8 cellular contexts compared by ENCODE assay signal in the genomic region with DNA sequence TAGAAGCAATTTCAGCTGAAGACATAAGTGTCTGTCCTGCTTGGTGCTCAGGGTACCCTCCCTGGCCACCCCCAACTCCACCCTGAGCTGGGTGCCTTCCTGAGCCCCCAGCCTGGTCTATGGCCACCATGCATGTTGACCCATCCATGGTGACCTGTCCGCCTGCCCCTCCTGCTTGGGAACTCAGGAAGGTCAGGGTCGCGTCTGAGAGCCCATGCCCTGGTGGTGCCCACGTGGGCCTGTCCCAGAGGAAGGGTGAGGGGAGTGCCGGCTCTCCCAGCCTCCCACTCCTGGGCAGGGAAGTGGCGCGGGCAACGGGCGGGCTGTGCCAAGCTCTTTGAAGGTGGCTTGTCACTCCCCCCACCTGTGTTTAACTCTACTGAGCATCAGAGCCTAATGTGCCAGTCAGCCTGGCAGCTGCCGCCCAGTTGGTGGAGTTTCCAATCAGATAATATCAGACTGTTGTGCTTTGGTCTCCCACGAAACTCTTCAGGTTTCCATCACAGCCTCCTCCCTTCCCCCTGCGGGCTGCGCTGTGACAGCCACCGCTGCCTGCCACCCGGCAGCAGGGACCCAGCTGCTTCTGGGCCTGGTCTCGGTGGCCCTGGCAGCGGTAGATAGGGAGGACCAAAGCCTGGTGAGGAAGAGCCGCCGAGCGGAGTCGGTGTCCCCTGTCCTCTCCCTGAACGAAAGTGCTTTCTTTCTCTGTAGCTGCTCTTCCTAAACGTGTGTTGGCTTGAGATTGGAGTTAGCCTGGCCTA. TPM values are rescaled to one million over a fixed set of nuclear protein-coding genes. Genes with fewer than 3 reads are reported as not detected.
A peak's percentile ranks its signal among the peaks of the same experiment; 100 is the strongest.
DNase-seq lines count a peak whose midpoint lies in the region; ATAC-seq and TF ChIP-seq lines count a peak whose summit lies in the region.

No MANE protein-coding gene starts in this region.

- no peaks in the 10 kb centered on the region for H3K27me3 Mint-ChIP-seq in osteocyte (ENCODE audit: unreplicated experiment)

- peaks cover 2% of the 10 kb centered on the region for H3K36me3 Mint-ChIP-seq in osteocyte (ENCODE audit: unreplicated experiment)

- ATAC-seq in HG02884 (IDR thresholded peaks at IDR 0.05; ENCODE audit: unreplicated experiment) (no peak), HG02588 (IDR thresholded peaks at IDR 0.05; ENCODE audit: unreplicated experiment) (no peak), GM19455 (IDR thresholded peaks at IDR 0.05; ENCODE audit: unreplicated experiment) (no peak)

- peak overlapping the region in 1 of 2 donors; percentile 85 for H3K27ac ChIP-seq in coronary artery

- H3K4me1 Mint-ChIP-seq in osteocyte (ENCODE audit: unreplicated experiment) = peaks cover 83% of the 10 kb centered on the region

- H3K4me3 Mint-ChIP-seq in osteocyte (ENCODE audit: unreplicated experiment) = peak overlapping the region; percentile 18

- DNase-seq in DMS 273 (lab: John Stamatoyannopoulos, UW; ENCODE audit: unreplicated experiment) (peak; percentile 63), T-helper 2 cell (peak in 3 of 5 experiments; percentile 53 to 89 (median 56)), coronary artery (ENCODE audit: low spot score) (no peak), osteocyte (ENCODE audit: extremely low spot score, unreplicated experiment) (no peak), hypothalamus (lab: John Stamatoyannopoulos, UW) (no peak)

- H3K4me3 ChIP-seq in coronary artery = peak overlapping the region; percentile 10

- peak overlapping the region; percentile 94 for H3K27ac Mint-ChIP-seq in osteocyte (ENCODE audit: unreplicated experiment)

- TF ChIP-seq CTCF in coronary artery (IDR thresholded peaks at IDR 0.05) (no peak), osteocyte (IDR thresholded peaks at IDR 0.05) (no peak)

- no peaks in the 10 kb centered on the region for H3K9me3 Mint-ChIP-seq in osteocyte (ENCODE audit: unreplicated experiment)

RNA-seq across cellular contexts. Expression of gene SH3BP2, which starts 4.8 kb away (rescaled TPM):
- 105 and 110 TPM in 2 replicates for total RNA-seq in osteocyte

RNA-seq across cellular contexts. Expression of gene TNIP2, which starts 41.6 kb away (rescaled TPM):
- total RNA-seq in osteocyte = 32.7 and 34.0 TPM in 2 replicates

RNA-seq across cellular contexts. Expression of gene ADD1, which starts 45.9 kb away (rescaled TPM):
- 273 and 274 TPM in 2 replicates for total RNA-seq in osteocyte

Comparison
In these comparisons a context has a peak if more than half of its experiments do, and no peak if none do; other contexts are left out.
1. DNase-seq: peak in DMS 273 (single experiment) and T-helper 2 cell (3 of 5); none in coronary artery (single experiment), osteocyte (single experiment) and hypothalamus (0 of 51).